1 cellular context compared by ENCODE assay signal in the genomic region with DNA sequence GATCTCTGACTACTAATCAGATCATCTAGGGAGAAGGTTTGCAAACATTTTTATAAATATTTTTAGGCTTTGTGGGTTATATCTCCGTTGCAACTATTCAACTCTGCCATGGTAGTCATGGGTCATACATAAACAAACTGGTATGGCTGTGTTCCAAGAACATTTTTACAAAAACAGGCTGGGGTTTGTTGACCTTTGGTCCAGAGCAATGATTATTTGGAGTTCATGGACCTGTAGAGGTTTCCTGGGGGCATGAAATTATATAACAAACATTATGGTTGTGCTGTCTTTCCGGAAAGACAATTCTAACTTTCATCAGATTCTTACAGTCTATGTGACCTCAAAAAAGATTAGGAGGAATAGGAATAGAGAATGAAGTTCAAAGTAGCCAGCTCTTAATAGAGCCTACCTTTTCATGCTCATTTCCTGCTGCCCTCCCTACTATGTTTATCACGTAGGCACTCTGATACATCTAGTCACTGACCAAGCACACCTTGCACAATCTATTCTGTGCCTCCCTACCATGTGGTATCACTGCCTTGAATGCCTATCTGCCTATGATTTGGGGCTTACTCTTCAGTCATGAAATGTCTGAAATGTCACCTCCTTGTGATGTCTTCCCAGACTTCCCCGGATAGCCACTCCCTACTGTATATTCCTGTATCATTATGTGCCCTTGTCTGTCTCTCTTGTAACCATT.
A peak's percentile ranks its signal among the peaks of the same experiment; 100 is the strongest.
TF ChIP-seq lines count a peak whose summit lies in the region.

No MANE protein-coding gene starts in this region.

TF ChIP-seq in HepG2, 621 proteins besides CTCF, POLR2A, EP300 and RAD21 (continued from another document and continues in another):
- TF ChIP-seq, protein P1, sequence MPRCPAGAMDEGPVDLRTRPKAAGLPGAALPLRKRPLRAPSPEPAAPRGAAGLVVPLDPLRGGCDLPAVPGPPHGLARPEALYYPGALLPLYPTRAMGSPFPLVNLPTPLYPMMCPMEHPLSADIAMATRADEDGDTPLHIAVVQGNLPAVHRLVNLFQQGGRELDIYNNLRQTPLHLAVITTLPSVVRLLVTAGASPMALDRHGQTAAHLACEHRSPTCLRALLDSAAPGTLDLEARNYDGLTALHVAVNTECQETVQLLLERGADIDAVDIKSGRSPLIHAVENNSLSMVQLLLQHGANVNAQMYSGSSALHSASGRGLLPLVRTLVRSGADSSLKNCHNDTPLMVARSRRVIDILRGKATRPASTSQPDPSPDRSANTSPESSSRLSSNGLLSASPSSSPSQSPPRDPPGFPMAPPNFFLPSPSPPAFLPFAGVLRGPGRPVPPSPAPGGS (CRISPR knock-in tag; IDR thresholded peaks at IDR 0.05): no peak; the same call in 1 of the 2 replicates
- peak; percentile 75; the same call in 1 of the 2 replicates for TF ChIP-seq ZNF788 (CRISPR knock-in tag; IDR thresholded peaks at IDR 0.05; ENCODE audit: borderline replicate concordance)
- peak; percentile 50; the same call in 1 of the 2 replicates for TF ChIP-seq FOXK2 (IDR thresholded peaks at IDR 0.05)
- TF ChIP-seq, protein P2, sequence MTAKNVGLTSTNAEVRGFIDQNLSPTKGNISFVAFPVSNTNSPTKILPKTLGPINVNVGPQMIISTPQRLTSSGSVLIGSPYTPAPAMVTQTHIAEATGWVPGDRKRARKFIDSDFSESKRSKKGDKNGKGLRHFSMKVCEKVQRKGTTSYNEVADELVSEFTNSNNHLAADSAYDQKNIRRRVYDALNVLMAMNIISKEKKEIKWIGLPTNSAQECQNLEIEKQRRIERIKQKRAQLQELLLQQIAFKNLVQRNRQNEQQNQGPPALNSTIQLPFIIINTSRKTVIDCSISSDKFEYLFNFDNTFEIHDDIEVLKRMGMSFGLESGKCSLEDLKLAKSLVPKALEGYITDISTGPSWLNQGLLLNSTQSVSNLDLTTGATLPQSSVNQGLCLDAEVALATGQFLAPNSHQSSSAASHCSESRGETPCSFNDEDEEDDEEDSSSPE (CRISPR knock-in tag; IDR thresholded peaks at IDR 0.05): 0 out of 2 replicates have a peak, but pooled peaks have one; percentile 15
- TF ChIP-seq SIX1 (CRISPR knock-in tag; IDR thresholded peaks at IDR 0.05; ENCODE audit: borderline replicate concordance): peak; percentile 74
- no peak for TF ChIP-seq ZNF83 (CRISPR knock-in tag; IDR thresholded peaks at IDR 0.05; ENCODE audit: borderline replicate concordance)
- TF ChIP-seq, protein P3, sequence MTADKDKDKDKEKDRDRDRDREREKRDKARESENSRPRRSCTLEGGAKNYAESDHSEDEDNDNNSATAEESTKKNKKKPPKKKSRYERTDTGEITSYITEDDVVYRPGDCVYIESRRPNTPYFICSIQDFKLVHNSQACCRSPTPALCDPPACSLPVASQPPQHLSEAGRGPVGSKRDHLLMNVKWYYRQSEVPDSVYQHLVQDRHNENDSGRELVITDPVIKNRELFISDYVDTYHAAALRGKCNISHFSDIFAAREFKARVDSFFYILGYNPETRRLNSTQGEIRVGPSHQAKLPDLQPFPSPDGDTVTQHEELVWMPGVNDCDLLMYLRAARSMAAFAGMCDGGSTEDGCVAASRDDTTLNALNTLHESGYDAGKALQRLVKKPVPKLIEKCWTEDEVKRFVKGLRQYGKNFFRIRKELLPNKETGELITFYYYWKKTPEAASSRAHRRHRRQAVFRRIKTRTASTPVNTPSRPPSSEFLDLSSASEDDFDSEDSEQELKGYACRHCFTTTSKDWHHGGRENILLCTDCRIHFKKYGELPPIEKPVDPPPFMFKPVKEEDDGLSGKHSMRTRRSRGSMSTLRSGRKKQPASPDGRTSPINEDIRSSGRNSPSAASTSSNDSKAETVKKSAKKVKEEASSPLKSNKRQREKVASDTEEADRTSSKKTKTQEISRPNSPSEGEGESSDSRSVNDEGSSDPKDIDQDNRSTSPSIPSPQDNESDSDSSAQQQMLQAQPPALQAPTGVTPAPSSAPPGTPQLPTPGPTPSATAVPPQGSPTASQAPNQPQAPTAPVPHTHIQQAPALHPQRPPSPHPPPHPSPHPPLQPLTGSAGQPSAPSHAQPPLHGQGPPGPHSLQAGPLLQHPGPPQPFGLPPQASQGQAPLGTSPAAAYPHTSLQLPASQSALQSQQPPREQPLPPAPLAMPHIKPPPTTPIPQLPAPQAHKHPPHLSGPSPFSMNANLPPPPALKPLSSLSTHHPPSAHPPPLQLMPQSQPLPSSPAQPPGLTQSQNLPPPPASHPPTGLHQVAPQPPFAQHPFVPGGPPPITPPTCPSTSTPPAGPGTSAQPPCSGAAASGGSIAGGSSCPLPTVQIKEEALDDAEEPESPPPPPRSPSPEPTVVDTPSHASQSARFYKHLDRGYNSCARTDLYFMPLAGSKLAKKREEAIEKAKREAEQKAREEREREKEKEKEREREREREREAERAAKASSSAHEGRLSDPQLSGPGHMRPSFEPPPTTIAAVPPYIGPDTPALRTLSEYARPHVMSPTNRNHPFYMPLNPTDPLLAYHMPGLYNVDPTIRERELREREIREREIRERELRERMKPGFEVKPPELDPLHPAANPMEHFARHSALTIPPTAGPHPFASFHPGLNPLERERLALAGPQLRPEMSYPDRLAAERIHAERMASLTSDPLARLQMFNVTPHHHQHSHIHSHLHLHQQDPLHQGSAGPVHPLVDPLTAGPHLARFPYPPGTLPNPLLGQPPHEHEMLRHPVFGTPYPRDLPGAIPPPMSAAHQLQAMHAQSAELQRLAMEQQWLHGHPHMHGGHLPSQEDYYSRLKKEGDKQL (CRISPR knock-in tag; IDR thresholded peaks at IDR 0.05; ENCODE audit: low read depth): peak; percentile 73
- TF ChIP-seq ZXDC (CRISPR knock-in tag; IDR thresholded peaks at IDR 0.05): no peak
- TF ChIP-seq ZSCAN22 (CRISPR knock-in tag; IDR thresholded peaks at IDR 0.05): no peak
- peak; percentile 40; the same call in 1 of the 2 replicates for TF ChIP-seq KDM5A (IDR thresholded peaks at IDR 0.05; ENCODE audit: borderline replicate concordance, low read length)
- TF ChIP-seq SOX5 (CRISPR knock-in tag; IDR thresholded peaks at IDR 0.05; ENCODE audit: borderline replicate concordance): peak; percentile 91
- TF ChIP-seq AHDC1 (CRISPR knock-in tag; IDR thresholded peaks at IDR 0.05; ENCODE audit: borderline replicate concordance): peak; percentile 95; the same call in 1 of the 2 replicates
- no peak; the same call in 1 of the 2 replicates for TF ChIP-seq TBX3 (IDR thresholded peaks at IDR 0.05; ENCODE audit: borderline replicate concordance)
- TF ChIP-seq ZNF792 (CRISPR knock-in tag; IDR thresholded peaks at IDR 0.05): peak; percentile 80; the same call in 1 of the 2 replicates
- TF ChIP-seq, protein P4, sequence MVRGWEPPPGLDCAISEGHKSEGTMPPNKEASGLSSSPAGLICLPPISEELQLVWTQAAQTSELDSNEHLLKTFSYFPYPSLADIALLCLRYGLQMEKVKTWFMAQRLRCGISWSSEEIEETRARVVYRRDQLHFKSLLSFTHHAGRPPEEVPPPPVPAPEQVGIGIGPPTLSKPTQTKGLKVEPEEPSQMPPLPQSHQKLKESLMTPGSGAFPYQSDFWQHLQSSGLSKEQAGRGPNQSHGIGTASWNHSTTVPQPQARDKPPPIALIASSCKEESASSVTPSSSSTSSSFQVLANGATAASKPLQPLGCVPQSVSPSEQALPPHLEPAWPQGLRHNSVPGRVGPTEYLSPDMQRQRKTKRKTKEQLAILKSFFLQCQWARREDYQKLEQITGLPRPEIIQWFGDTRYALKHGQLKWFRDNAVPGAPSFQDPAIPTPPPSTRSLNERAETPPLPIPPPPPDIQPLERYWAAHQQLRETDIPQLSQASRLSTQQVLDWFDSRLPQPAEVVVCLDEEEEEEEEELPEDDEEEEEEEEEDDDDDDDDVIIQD (CRISPR knock-in tag; IDR thresholded peaks at IDR 0.05; ENCODE audit: low read depth): peak; percentile 97
- TF ChIP-seq, protein P5, sequence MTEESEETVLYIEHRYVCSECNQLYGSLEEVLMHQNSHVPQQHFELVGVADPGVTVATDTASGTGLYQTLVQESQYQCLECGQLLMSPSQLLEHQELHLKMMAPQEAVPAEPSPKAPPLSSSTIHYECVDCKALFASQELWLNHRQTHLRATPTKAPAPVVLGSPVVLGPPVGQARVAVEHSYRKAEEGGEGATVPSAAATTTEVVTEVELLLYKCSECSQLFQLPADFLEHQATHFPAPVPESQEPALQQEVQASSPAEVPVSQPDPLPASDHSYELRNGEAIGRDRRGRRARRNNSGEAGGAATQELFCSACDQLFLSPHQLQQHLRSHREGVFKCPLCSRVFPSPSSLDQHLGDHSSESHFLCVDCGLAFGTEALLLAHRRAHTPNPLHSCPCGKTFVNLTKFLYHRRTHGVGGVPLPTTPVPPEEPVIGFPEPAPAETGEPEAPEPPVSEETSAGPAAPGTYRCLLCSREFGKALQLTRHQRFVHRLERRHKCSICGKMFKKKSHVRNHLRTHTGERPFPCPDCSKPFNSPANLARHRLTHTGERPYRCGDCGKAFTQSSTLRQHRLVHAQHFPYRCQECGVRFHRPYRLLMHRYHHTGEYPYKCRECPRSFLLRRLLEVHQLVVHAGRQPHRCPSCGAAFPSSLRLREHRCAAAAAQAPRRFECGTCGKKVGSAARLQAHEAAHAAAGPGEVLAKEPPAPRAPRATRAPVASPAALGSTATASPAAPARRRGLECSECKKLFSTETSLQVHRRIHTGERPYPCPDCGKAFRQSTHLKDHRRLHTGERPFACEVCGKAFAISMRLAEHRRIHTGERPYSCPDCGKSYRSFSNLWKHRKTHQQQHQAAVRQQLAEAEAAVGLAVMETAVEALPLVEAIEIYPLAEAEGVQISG (CRISPR knock-in tag; IDR thresholded peaks at IDR 0.05): 0 out of 2 replicates have a peak, but pooled peaks have one; percentile 53
- no peak for TF ChIP-seq TCF12 (IDR thresholded peaks at IDR 0.05)
- peak; percentile 77; the same call in 1 of the 2 replicates for TF ChIP-seq TCF12 (CRISPR knock-in tag; IDR thresholded peaks at IDR 0.05)
- peak; percentile 85; the same call in 1 of the 2 replicates for TF ChIP-seq ZMYM2 (CRISPR knock-in tag; IDR thresholded peaks at IDR 0.05)
- peak; percentile 68 for TF ChIP-seq ZNF331 (CRISPR knock-in tag; IDR thresholded peaks at IDR 0.05)
- peak; percentile 27; the same call in 1 of the 2 replicates for TF ChIP-seq ZBTB39 (CRISPR knock-in tag; IDR thresholded peaks at IDR 0.05)
- TF ChIP-seq PHB2 (IDR thresholded peaks at IDR 0.05; ENCODE audit: partially characterized antibody): no peak
